Comparison of ENCODE assay signal across 8 cellular contexts in genomic region chr10:5284311-5285057, GRCh38.
A peak's percentile ranks its signal among the peaks of the same experiment; 100 is the strongest.
DNase-seq lines count a peak whose midpoint lies in the region; ATAC-seq, FAIRE-seq and TF ChIP-seq lines count a peak whose summit lies in the region.

No MANE protein-coding gene starts in this region.

- H3K27ac ChIP-seq in right lobe of liver, result peak overlapping the region in 1 of 3 donors; percentile 16
- H3K27ac ChIP-seq in HepG2 (ENCODE audit: extremely low read length, insufficient read depth, low read length), result no peak overlapping the region
- peak overlapping the region; percentile 51 for H3K27ac ChIP-seq in osteoblast (ENCODE audit: low read depth, low read length)
- no peak overlapping the region for H3K27ac ChIP-seq in WERI-Rb-1

- no peak overlapping the region for H3K9ac ChIP-seq in HepG2 (ENCODE audit: insufficient read depth, low read depth, low read length)

- H3K79me2 ChIP-seq in HepG2 (ENCODE audit: insufficient read depth, low read length) (no peaks in the 10 kb centered on the region), osteoblast (ENCODE audit: insufficient read depth, low read length) (no peaks in the 10 kb centered on the region)

- no peak overlapping the region for H3K4me2 ChIP-seq in HepG2 (ENCODE audit: low read depth, low read length)
- peak overlapping the region; percentile 37 for H3K4me2 ChIP-seq in osteoblast (ENCODE audit: insufficient read depth, low read length)

- H4K20me1 ChIP-seq in HepG2 (ENCODE audit: insufficient read depth, low read length) (no peaks in the 10 kb centered on the region), osteoblast (ENCODE audit: insufficient read depth, low read length) (no peaks in the 10 kb centered on the region)

- H3K4me3 ChIP-seq in right lobe of liver, result no peak overlapping the region
- no peak overlapping the region for H3K4me3 ChIP-seq in HepG2 (replicated peaks in 1 of 3; ENCODE audit: insufficient read depth in 1 of 3, low read depth in 2 of 3, low read length in 3 of 3)
- H3K4me3 ChIP-seq in osteoblast (ENCODE audit: insufficient read depth, low read length), result no peak overlapping the region
- no peak overlapping the region for H3K4me3 ChIP-seq in WERI-Rb-1 (ENCODE audit: low read depth, low read length)

- no peak overlapping the region for H2AFZ ChIP-seq in HepG2 (ENCODE audit: low read length)
- peak overlapping the region; percentile 79 for H2AFZ ChIP-seq in osteoblast (ENCODE audit: low read length)

- H3K9me3 ChIP-seq in right lobe of liver (no peaks in the 10 kb centered on the region), HepG2 (ENCODE audit: low read length) (no peaks in the 10 kb centered on the region), osteoblast (ENCODE audit: low read depth, low read length) (no peaks in the 10 kb centered on the region), WERI-Rb-1 (ENCODE audit: severe bottlenecking) (no peaks in the 10 kb centered on the region)

- no peak for FAIRE-seq in HepG2 (lab: Jason Lieb, UNC)

- TF ChIP-seq EP300 in HepG2 (IDR thresholded peaks at IDR 0.05; ENCODE audit: low read depth in 2 of 2, low read length in 2 of 2), result no peak
- TF ChIP-seq EP300 in HepG2 (CRISPR knock-in tag; IDR thresholded peaks at IDR 0.05; ENCODE audit: borderline replicate concordance), result no peak

- CTCF ChIA-PET in HepG2 (lab: Yijun Ruan, JAX; ENCODE audit: low intra/inter-chr PET ratio, low total read pairs), result interaction anchor here (1.2 to 2.3 kb wide), 2 partner anchors 195 to 435 kb away, joined by 5 to 21 read pairs; no protein-coding TSS in a partner anchor

- TF ChIP-seq POLR2A in right lobe of liver (IDR thresholded peaks at IDR 0.05), result no peak
- TF ChIP-seq POLR2A in HepG2 (IDR thresholded peaks at IDR 0.05; ENCODE audit: insufficient read depth in 1 of 2, low read depth in 2 of 2, low read length in 2 of 2), result no peak

- no peak for TF ChIP-seq CTCF in right lobe of liver (IDR thresholded peaks at IDR 0.05)
- no peak for TF ChIP-seq CTCF in HepG2 (CRISPR knock-in tag; IDR thresholded peaks at IDR 0.05)
- no peak for TF ChIP-seq CTCF in osteoblast (IDR thresholded peaks at IDR 0.05; ENCODE audit: extremely low read depth, low read depth, low read length)
- no peak for TF ChIP-seq CTCF in WERI-Rb-1 (IDR thresholded peaks at IDR 0.05; ENCODE audit: low read depth, low read length)

- TF ChIP-seq RAD21 in HepG2 (CRISPR knock-in tag; IDR thresholded peaks at IDR 0.05), result no peak

- WGBS in right lobe of liver (ENCODE audit: insufficient coverage, low coverage, low lambda C conversion rate, missing lambda C conversion rate), result 28% methylated on average over 9 of the region's 9 CpGs
- WGBS in HepG2 (ENCODE audit: low lambda C conversion rate), result 93% methylated on average over 9 of the region's 9 CpGs

- in situ Hi-C loops in HepG2 (cut with HindIII; ENCODE audit: extremely low pct_ligation_motif_present, low pct_unique_long_range_greater_than_20kb), result loop anchor here (10.0 kb wide), 2 partner anchors 190 to 260 kb away; partner anchors contain the start of gene AKR1C3

- intact Hi-C loops in right lobe of liver (cut with DNase I), result no loop called here
- intact Hi-C loops in HepG2 (cut with micrococcal nuclease; ENCODE audit: unreplicated experiment), result loop anchor here (5.0 to 10.0 kb wide), 2 partner anchors 187 to 270 kb away; no protein-coding TSS in a partner anchor

- H3K4me1 ChIP-seq in right lobe of liver, result peaks cover 0 to 9% (median 0%) of the 10 kb centered on the region in 4 donors
- H3K4me1 ChIP-seq in HepG2 (ENCODE audit: insufficient read depth, low read length), result peaks cover 17% of the 10 kb centered on the region
- peaks cover 14% of the 10 kb centered on the region for H3K4me1 ChIP-seq in osteoblast (ENCODE audit: insufficient read depth, low read length)

- DNase-seq in right lobe of liver (no peak), HepG2 (ENCODE audit: low spot score) (no peak), KG1 (lab: John Stamatoyannopoulos, UW) (peak; percentile 22), amniotic epithelial cell (ENCODE audit: low read depth) (peak; percentile 75), osteoblast (ENCODE audit: insufficient read length, low spot score, missing footprints) (peak; percentile 87), NCI-H2107 treated with DMSO at 0.1 percent for 48 hours (lab: John Stamatoyannopoulos, UW; ENCODE audit: unreplicated experiment) (no peak), WERI-Rb-1 (no peak)

- POLR2A ChIA-PET in HepG2 (lab: Yijun Ruan, JAX), result no interaction called here

- BruUV-seq in HepG2 (replicated peaks; lab: Mats Ljungman, UMichigan), result no TSS peak

- H3K27me3 ChIP-seq in right lobe of liver (no peaks in the 10 kb centered on the region), HepG2 (ENCODE audit: control insufficient read depth in 1 of 2, insufficient read depth in 2 of 2, low read length in 2 of 2) (no peaks in the 10 kb centered on the region), osteoblast (ENCODE audit: insufficient read depth, low read length) (no peaks in the 10 kb centered on the region), WERI-Rb-1 (ENCODE audit: insufficient read depth, low read depth, severe bottlenecking) (peaks cover 21% of the 10 kb centered on the region)

- no peaks in the 10 kb centered on the region for H3K36me3 ChIP-seq in right lobe of liver
- H3K36me3 ChIP-seq in HepG2 (replicated peaks in 1 of 2; ENCODE audit: control insufficient read depth in 1 of 2, insufficient read depth in 2 of 2, low read length in 2 of 2), result no peaks in the 10 kb centered on the region
- H3K36me3 ChIP-seq in osteoblast (ENCODE audit: insufficient read depth, low read length), result no peaks in the 10 kb centered on the region
- H3K36me3 ChIP-seq in WERI-Rb-1, result no peaks in the 10 kb centered on the region

- ATAC-seq in right lobe of liver (peak; percentile 36 to 70 (median 54)), HepG2 (no peak), esophagus mucosa (no peak)

TF ChIP-seq in HepG2, 621 proteins besides CTCF, POLR2A, EP300 and RAD21:
- TF ChIP-seq ZNF343 (CRISPR knock-in tag; IDR thresholded peaks at IDR 0.05) (no peak), ZBTB46 (CRISPR knock-in tag; IDR thresholded peaks at IDR 0.05; ENCODE audit: borderline replicate concordance) (no peak), CBFB (CRISPR knock-in tag; IDR thresholded peaks at IDR 0.05) (no peak), SRSF4 (IDR thresholded peaks at IDR 0.05; ENCODE audit: low read depth, low read length, poor library complexity, severe bottlenecking) (no peak), SRF (IDR thresholded peaks at IDR 0.05; ENCODE audit: low read depth, low read length) (no peak), MAF1 (CRISPR knock-in tag; IDR thresholded peaks at IDR 0.05; ENCODE audit: borderline replicate concordance) (no peak), ETV5 (CRISPR knock-in tag; IDR thresholded peaks at IDR 0.05; ENCODE audit: borderline replicate concordance) (no peak), NFKB2 (CRISPR knock-in tag; IDR thresholded peaks at IDR 0.05; ENCODE audit: borderline replicate concordance) (no peak), CREM (IDR thresholded peaks at IDR 0.05) (no peak), CREM (CRISPR knock-in tag; IDR thresholded peaks at IDR 0.05) (no peak), KDM1A (CRISPR knock-in tag; IDR thresholded peaks at IDR 0.05) (no peak), MIXL1 (CRISPR knock-in tag; IDR thresholded peaks at IDR 0.05) (no peak)

Comparison
In these comparisons a context has a peak if more than half of its experiments do, and no peak if none do; other contexts are left out.
1. ATAC-seq: peak in right lobe of liver (4 of 4); none in HepG2 (single experiment) and esophagus mucosa (single experiment).
2. DNase-seq: peak in KG1 (single experiment), amniotic epithelial cell (single experiment) and osteoblast (single experiment); none in right lobe of liver (0 of 3), HepG2 (single experiment), NCI-H2107 treated with DMSO at 0.1 percent for 48 hours (single experiment) and WERI-Rb-1 (single experiment).